In the genomic region with DNA sequence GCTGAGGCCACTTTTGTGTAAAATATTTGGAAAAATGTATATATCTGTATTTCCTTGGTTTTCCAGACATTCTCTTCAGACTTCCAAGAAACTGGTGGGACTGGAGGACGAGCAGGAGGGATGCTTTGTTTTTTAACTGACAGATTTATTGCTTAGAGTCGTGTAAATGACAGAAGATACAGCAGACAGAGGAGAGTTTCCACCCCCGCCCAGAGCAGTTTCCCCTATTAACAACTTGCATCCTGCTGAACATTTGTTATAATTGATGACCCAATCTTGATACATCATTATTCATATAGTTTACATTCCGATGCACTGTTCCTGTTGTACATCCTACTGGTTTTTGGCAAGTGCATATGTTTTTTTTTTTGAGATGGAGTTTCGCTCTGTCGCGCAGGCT, we compare ENCODE assay signal across 15 cellular contexts. TPM values are rescaled to one million over a fixed set of nuclear protein-coding genes. Genes with fewer than 3 reads are reported as not detected.
DNase-seq lines count a peak whose midpoint lies in the region; ATAC-seq and TF ChIP-seq lines count a peak whose summit lies in the region.
"Had no signal": no experiment of that assay in that cellular context is flagged by ENCODE, and none has a peak within 500 bp of the region (broad histone marks: within the 10 kb centered on the region; RNA-seq: fewer than 3 reads in every experiment).

No MANE protein-coding gene starts in this region.

- no peak for TF ChIP-seq EP300 in gastroesophageal sphincter (IDR thresholded peaks at IDR 0.05)

- ATAC-seq in gastroesophageal sphincter: peak; percentile 4
- no peak for ATAC-seq in psoas muscle
- ATAC-seq in GM21423 (IDR thresholded peaks at IDR 0.05; ENCODE audit: unreplicated experiment): no peak
- ATAC-seq in HG03175 (IDR thresholded peaks at IDR 0.05; ENCODE audit: unreplicated experiment): no peak
- ATAC-seq: naive thymus-derived CD8-positive, alpha-beta T cell had no signal

- 16 to 32% methylated on average over 3 to 7 of the region's 7 CpGs for WGBS in gastroesophageal sphincter (ENCODE audit: low coverage in 1 of 2), 2 donors
- WGBS in psoas muscle, 3 donors: 42 to 53% (median 51%) methylated on average over 6 to 7 of the region's 7 CpGs

- no peak for TF ChIP-seq POLR2A in gastroesophageal sphincter (IDR thresholded peaks at IDR 0.05)

- TF ChIP-seq CTCF in astrocyte of the spinal cord (IDR thresholded peaks at IDR 0.05; ENCODE audit: low read depth, low read length) (no peak), gastroesophageal sphincter (IDR thresholded peaks at IDR 0.05) (no peak), psoas muscle (IDR thresholded peaks at IDR 0.05) (no peak)

- intact Hi-C loops in psoas muscle (cut with DNase I): loop anchor here in 1 of 2 donors (1.0 kb wide), 1 partner anchor 43 kb away; no protein-coding TSS in a partner anchor

- H3K27me3 ChIP-seq in gastroesophageal sphincter: no peaks in the 10 kb centered on the region
- H3K27me3 ChIP-seq in psoas muscle (ENCODE audit: insufficient read depth in 3 of 3, low read length in 2 of 3): peaks cover 0 to 9% (median 5%) of the 10 kb centered on the region in 3 donors

- H3K4me3 ChIP-seq in astrocyte of the spinal cord (ENCODE audit: low read depth, low read length) (no peak overlapping the region), gastroesophageal sphincter (no peak overlapping the region), psoas muscle (no peak overlapping the region)

- in situ Hi-C loops in astrocyte of the spinal cord (cut with HindIII; ENCODE audit: low sequenced_read_pairs): no loop called here

- DNase-seq in ELR (ENCODE audit: low read depth): peak; percentile 71
- peak; percentile 35 for DNase-seq in astrocyte of the spinal cord (ENCODE audit: low read depth, low spot score)
- no peak for DNase-seq in psoas muscle
- DNase-seq in NOMO-1 (lab: John Stamatoyannopoulos, UW; ENCODE audit: unreplicated experiment in 2 of 2): no peak
- DNase-seq in NCI-H2171 (lab: John Stamatoyannopoulos, UW): no peak
- DNase-seq: activated CD4-positive, alpha-beta T cell treated with anti-CD3 and anti-CD28 coated beads, Interleukin-2, amount 10 ng/mL, durations not matched to agents 7 days and 5 days; naive thymus-derived CD8-positive, alpha-beta T cell; NCI-H526; stimulated activated CD4-positive, alpha-beta T cell treated with anti-CD3 and anti-CD28 coated beads, Interleukin-1b, Interleukin-23, amount 100 ng/mL, for 48 hours; stimulated activated naive CD4-positive, alpha-beta T cell treated with Interleukin-2 at 50 U/mL for 16 hours had no signal

- no peaks in the 10 kb centered on the region for H3K36me3 ChIP-seq in gastroesophageal sphincter
- no peaks in the 10 kb centered on the region for H3K36me3 ChIP-seq in psoas muscle (ENCODE audit: insufficient read depth in 1 of 2, low read depth in 1 of 2)

- H3K27ac ChIP-seq in gastroesophageal sphincter (peak overlapping the region; percentile 43 to 76 (median 72)), psoas muscle (peak overlapping the region; percentile 65)

- H3K9me3 ChIP-seq in gastroesophageal sphincter: no peaks in the 10 kb centered on the region
- H3K9me3 ChIP-seq in psoas muscle: no peaks in the 10 kb centered on the region

- peaks cover 0 to 24% (median 11%) of the 10 kb centered on the region in 3 donors for H3K4me1 ChIP-seq in gastroesophageal sphincter
- no peaks in the 10 kb centered on the region for H3K4me1 ChIP-seq in psoas muscle

RNA-seq across cellular contexts. Expression of a gene that starts 7.1 kb away (rescaled TPM):
- total RNA-seq in gastroesophageal sphincter (10 to 100 TPM; 18.5 to 43.1 (median 29.1) TPM), psoas muscle (10 to 100 TPM; 14.5 to 27.1 (median 17.8) TPM)
- polyA plus RNA-seq in psoas muscle: 10 to 100 TPM in 2 of 3 donors, 1 to 10 TPM in 1; 8.7 to 16.0 (median 11.4) TPM
- total RNA-seq: activated CD4-positive, alpha-beta T cell treated with anti-CD3 and anti-CD28 coated beads, Interleukin-2, amount 10 ng/mL, durations not matched to agents 7 days and 5 days had no signal
- polyA plus RNA-seq: naive thymus-derived CD8-positive, alpha-beta T cell had no signal

RNA-seq across cellular contexts. Expression of a gene that starts 26.6 kb away (rescaled TPM):
- total RNA-seq in gastroesophageal sphincter: not detected
- total RNA-seq in psoas muscle: not detected
- not detected for polyA plus RNA-seq in psoas muscle
- total RNA-seq: activated CD4-positive, alpha-beta T cell treated with anti-CD3 and anti-CD28 coated beads, Interleukin-2, amount 10 ng/mL, durations not matched to agents 7 days and 5 days; activated T-helper 2 cell treated with anti-CD3 and anti-CD28 coated beads, Interferon-gamma antibody, Interleukin-2, Interleukin-4, amounts not matched to agents 10 μg/mL and 5 μg/mL and 100 μg/mL, durations not matched to agents 14 hours and 24 hours and 36 hours; naive thymus-derived CD8-positive, alpha-beta T cell; SK-MEL-5 had no signal
- polyA plus RNA-seq: naive thymus-derived CD8-positive, alpha-beta T cell had no signal

RNA-seq across cellular contexts. Expression of a gene that starts 30.0 kb away (rescaled TPM):
- total RNA-seq in gastroesophageal sphincter (1 to 10 TPM in 1 of 4 donors, not detected in 3; 2.0 TPM), psoas muscle (under 1 TPM in 2 of 4 donors, not detected in 2; 0.48 to 0.49 TPM)
- 10 to 100 TPM in 1 of 3 donors, under 1 TPM in 2; 0.08 to 14.6 (median 0.15) TPM for polyA plus RNA-seq in psoas muscle
- total RNA-seq: activated CD4-positive, alpha-beta T cell treated with anti-CD3 and anti-CD28 coated beads, Interleukin-2, amount 10 ng/mL, durations not matched to agents 7 days and 5 days; activated T-helper 2 cell treated with anti-CD3 and anti-CD28 coated beads, Interferon-gamma antibody, Interleukin-2, Interleukin-4, amounts not matched to agents 10 μg/mL and 5 μg/mL and 100 μg/mL, durations not matched to agents 14 hours and 24 hours and 36 hours; naive thymus-derived CD8-positive, alpha-beta T cell; SK-MEL-5 had no signal
- polyA plus RNA-seq: naive thymus-derived CD8-positive, alpha-beta T cell had no signal

Comparison
In these comparisons a context has a peak if more than half of its experiments do, and no peak if none do; other contexts are left out.
1. DNase-seq: peak in ELR (single experiment) and astrocyte of the spinal cord (single experiment); none in psoas muscle (0 of 2), NOMO-1 (0 of 2) and NCI-H2171 (single experiment).